In the genomic region with DNA sequence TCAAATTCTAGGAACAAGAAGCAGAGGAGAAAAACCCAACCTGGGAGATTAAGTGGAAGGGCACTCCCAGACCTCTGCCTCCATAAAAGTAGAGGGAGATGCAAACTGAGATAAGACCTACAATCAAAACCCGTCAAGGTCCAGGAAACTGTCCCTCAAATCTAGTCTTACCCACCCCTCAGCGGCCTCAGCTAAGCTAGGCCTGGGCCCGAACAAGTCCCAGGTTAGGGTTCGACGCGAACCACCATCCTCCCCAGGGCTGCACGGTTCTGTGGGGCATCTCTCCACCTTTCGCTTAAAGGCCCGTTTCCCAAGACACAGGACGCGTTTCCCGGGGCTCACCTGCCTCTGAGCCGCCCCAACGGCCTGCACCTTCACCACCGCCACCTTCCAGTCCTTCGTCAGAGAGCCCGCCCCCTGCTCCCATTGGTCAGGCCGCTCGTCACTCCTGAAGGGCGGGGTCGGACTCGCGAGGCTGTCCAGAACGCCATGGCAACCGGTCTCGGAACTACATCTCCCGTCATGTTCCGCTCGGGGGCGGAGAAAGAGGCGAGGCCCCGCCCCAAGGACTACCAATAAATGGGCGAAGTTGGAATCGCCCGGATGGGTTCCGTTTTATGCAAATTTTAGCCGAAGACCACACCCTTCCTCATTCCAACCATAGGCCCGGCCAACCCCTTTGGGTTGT, we compare ENCODE assay signal across 8 cellular contexts. TPM values are rescaled to one million over a fixed set of nuclear protein-coding genes. Genes with fewer than 3 reads are reported as not detected.
DNase-seq lines count a peak whose midpoint lies in the region; ATAC-seq, FAIRE-seq and TF ChIP-seq lines count a peak whose summit lies in the region.

CRYZL1 (minus strand) TSS at position 403 of the 688 bp plus-strand sequence. CDS start 10,190 bp downstream, outside the sequence.

- peak; percentile 91 for FAIRE-seq in keratinocyte (lab: Jason Lieb, UNC)

- H3K36me3 ChIP-seq in keratinocyte (ENCODE audit: control insufficient read depth in 2 of 2, extremely low read depth in 1 of 2, insufficient read depth in 2 of 2, low read length in 2 of 2): no peaks in the 10 kb centered on the region

- H2AFZ ChIP-seq in keratinocyte (ENCODE audit: control insufficient read depth, low read length): peak within 1 kb of the TSS; percentile 99

- TF ChIP-seq CTCF in keratinocyte (optimal IDR thresholded peaks at IDR 0.05 in 1 of 3, IDR thresholded peaks at IDR 0.05 in 1 of 3, conservative IDR thresholded peaks at IDR 0.05 in 1 of 3; ENCODE audit: extremely low read depth in 1 of 3, insufficient read depth in 2 of 3, low read length in 3 of 3): no peak

- H3K9me3 ChIP-seq in keratinocyte (ENCODE audit: control insufficient read depth, low read depth, low read length): no peaks in the 10 kb centered on the region

- H3K9me1 ChIP-seq in keratinocyte (ENCODE audit: control insufficient read depth, extremely low read depth, insufficient read depth, low read length): no peaks in the 10 kb centered on the region

- ATAC-seq in HG03432 (IDR thresholded peaks at IDR 0.05; ENCODE audit: unreplicated experiment): peak; percentile 87

- no peaks in the 10 kb centered on the region for H4K20me1 ChIP-seq in keratinocyte (ENCODE audit: control insufficient read depth, extremely low read depth, insufficient read depth, low read length)

- peak within 1 kb of the TSS; percentile 80 for H3K4me2 ChIP-seq in keratinocyte (ENCODE audit: control insufficient read depth, extremely low read depth, insufficient read depth, low read depth, low read length)

- DNase-seq in AG20443 (ENCODE audit: low spot score): peak; percentile 97
- peak; percentile 99 for DNase-seq in NCI-H510A (lab: John Stamatoyannopoulos, UW)
- DNase-seq in activated CD4-positive, alpha-beta T cell treated with anti-CD3 and anti-CD28 coated beads for 1 hour: peak; percentile 100
- peak; percentile 98 for DNase-seq in cerebellum (ENCODE audit: low spot score)
- peak; percentile 99 for DNase-seq in keratinocyte (ENCODE audit: low read depth, low spot score)
- peak; percentile 99 for DNase-seq in stimulated activated CD4-positive, alpha-beta T cell treated with anti-CD3 and anti-CD28 coated beads, Interleukin-15, amount 100 ng/mL, for 1 hour (ENCODE audit: low read depth in 1 of 2, low spot score in 1 of 2)

- no peaks in the 10 kb centered on the region for H3K27me3 ChIP-seq in keratinocyte (ENCODE audit: control insufficient read depth, extremely low read depth, insufficient read depth, low read length)

- H3K27ac ChIP-seq in keratinocyte (ENCODE audit: control insufficient read depth, insufficient read depth, low read length): peak within 1 kb of the TSS; percentile 93

- peak within 1 kb of the TSS; percentile 93 for H3K9ac ChIP-seq in keratinocyte (ENCODE audit: control insufficient read depth, extremely low read depth, insufficient read depth, low read length)

- H3K4me1 ChIP-seq in keratinocyte (ENCODE audit: control insufficient read depth, extremely low read depth, insufficient read depth, low read length): peaks cover 26% of the 10 kb centered on the region

- H3K79me2 ChIP-seq in keratinocyte (ENCODE audit: control insufficient read depth, insufficient read depth, low read length): peaks cover 70% of the 10 kb centered on the region

- dilution Hi-C loops in keratinocyte (cut with MboI; ENCODE audit: extremely low pct_ligation_motif_present, low sequenced_read_pairs): no loop called here

- peak within 1 kb of the TSS; percentile 88 to 96 (median 91) for H3K4me3 ChIP-seq in keratinocyte (ENCODE audit: control insufficient read depth in 2 of 3, extremely low read depth in 1 of 3, insufficient read depth in 2 of 3, low read depth in 1 of 3, low read length in 3 of 3)

- peak; percentile 70 for TF ChIP-seq POLR2A in GM19099 (IDR thresholded peaks at IDR 0.05; ENCODE audit: extremely low read depth, insufficient read length, low read depth)

RNA-seq across cellular contexts. Expression of gene CRYZL1, which starts in this region (rescaled TPM):
- 52.4 TPM for total RNA-seq in cerebellum
- 34.5 to 48.9 TPM (median 35.7 TPM) in 3 replicates for polyA plus RNA-seq in keratinocyte
- 34.1 TPM for polyA plus RNA-seq in keratinocyte (2011; ENCODE audit: low read depth)
- polyA plus RNA-seq in keratinocyte (2011; cell fraction: cytosol; rRNA removed): 20.9 and 31.8 TPM in 2 replicates
- 51.0 and 67.5 TPM in 2 replicates for polyA plus RNA-seq in keratinocyte (2011; cell fraction: nucleus; rRNA removed)
- polyA plus RNA-seq in keratinocyte (2012; ENCODE audit: low replicate concordance): 19.9 and 22.7 TPM in 2 replicates
- polyA minus RNA-seq in keratinocyte: 10.2 to 33.5 TPM (median 23.7 TPM) in 3 replicates
- polyA minus RNA-seq in keratinocyte (2011; cell fraction: cytosol; rRNA and poly(A)+ RNA removed): 9.4 TPM
- 23.1 and 33.2 TPM in 2 replicates for polyA minus RNA-seq in keratinocyte (2011; cell fraction: nucleus; rRNA and poly(A)+ RNA removed)

Comparison
In these comparisons a context has a peak if more than half of its experiments do, and no peak if none do; other contexts are left out.
1. Peak in every context shown above with its lines: DNase-seq, ATAC-seq, H3K4me3 ChIP-seq and H3K27ac ChIP-seq.